ENCODE assay signal across 8 cellular contexts in the genomic region with DNA sequence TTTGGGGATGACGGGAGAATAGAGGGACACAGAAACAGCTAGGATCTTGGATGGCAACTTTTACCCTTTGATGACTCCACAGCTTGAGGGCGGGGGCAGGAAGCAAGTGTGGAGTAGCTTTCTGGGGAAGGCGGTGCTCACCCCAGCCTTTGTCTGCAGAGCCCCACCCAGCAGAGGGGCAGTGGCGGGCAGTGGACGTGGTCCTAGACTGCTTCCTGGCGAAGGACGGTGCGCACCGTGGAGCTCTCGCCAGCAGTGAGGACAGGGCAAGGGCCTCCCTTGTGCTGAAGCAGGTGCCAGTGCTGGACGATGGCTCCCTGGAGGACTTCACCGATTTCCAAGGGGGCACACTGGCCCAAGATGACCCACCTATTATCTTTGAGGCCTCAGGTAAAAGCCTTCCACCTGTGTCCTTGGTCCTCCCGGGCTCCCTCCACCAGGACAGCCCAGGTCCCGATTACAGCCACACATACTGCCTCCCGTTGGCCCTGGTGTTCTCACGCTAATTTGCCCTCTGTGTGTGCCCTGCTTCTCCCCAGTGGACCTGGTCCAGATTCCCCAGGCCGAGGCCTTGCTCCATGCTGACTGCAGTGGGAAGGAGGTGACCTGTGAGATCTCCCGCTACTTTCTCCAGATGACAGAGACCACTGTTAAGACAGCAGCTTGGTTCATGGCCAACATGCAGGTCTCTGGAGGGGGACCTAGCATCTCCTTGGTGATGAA. TPM values are rescaled to one million over a fixed set of nuclear protein-coding genes. Genes with fewer than 3 reads are reported as not detected.
A peak's percentile ranks its signal among the peaks of the same experiment; 100 is the strongest.
DNase-seq lines count a peak whose midpoint lies in the region; ATAC-seq, FAIRE-seq and TF ChIP-seq lines count a peak whose summit lies in the region.

No MANE protein-coding gene starts in this region.

- H3K9me3 ChIP-seq in heart right ventricle = no peaks in the 10 kb centered on the region
- no peaks in the 10 kb centered on the region for H3K9me3 ChIP-seq in small intestine (ENCODE audit: control insufficient read depth, low read depth)

- peak; percentile 50; the same call in 1 of the 2 replicates for TF ChIP-seq POLR2A in GM12892 (IDR thresholded peaks at IDR 0.05; ENCODE audit: low read depth, low read length)

- ATAC-seq in heart right ventricle = peak; percentile 5 to 47 (median 34)
- ATAC-seq in HG02981 (IDR thresholded peaks at IDR 0.05; ENCODE audit: unreplicated experiment) = no peak

- no peak for FAIRE-seq in GM12892 (lab: Jason Lieb, UNC)
- no peak for FAIRE-seq in small intestine (lab: Jason Lieb, UNC)

- H3K4me3 ChIP-seq in WI38 (ENCODE audit: low read depth, low read length) (peak overlapping the region; percentile 74), heart right ventricle (peak overlapping the region in 9 of 10 donors; percentile 56 to 85 (median 66)), small intestine (ENCODE audit: low read depth in 1 of 2, low read length in 2 of 2) (peak overlapping the region in 1 of 2 donors; percentile 70)

- DNase-seq in GM12892 (ENCODE audit: insufficient read length) = no peak
- peak; percentile 35 to 47 for DNase-seq in heart right ventricle
- peak; percentile 78 for DNase-seq in small intestine
- no peak for DNase-seq in NCI-H2029 treated with DMSO at 0.1 percent for 48 hours (lab: John Stamatoyannopoulos, UW)
- no peak for DNase-seq in occipital lobe (lab: John Stamatoyannopoulos, UW)
- no peak for DNase-seq in SK-N-DZ (ENCODE audit: low spot score)

- H3K27ac ChIP-seq in heart right ventricle = peak overlapping the region; percentile 92 to 100 (median 98)
- H3K27ac ChIP-seq in small intestine (ENCODE audit: low read depth in 1 of 2, low read length in 1 of 2) = peak overlapping the region; percentile 92 to 94

- 48 to 52% methylated on average over 18 of the region's 18 CpGs for WGBS in heart right ventricle, 2 donors
- 13 to 35% (median 25%) methylated on average over 18 of the region's 18 CpGs for WGBS in small intestine, 3 donors

- TF ChIP-seq CTCF in WI38 (IDR thresholded peaks at IDR 0.05; ENCODE audit: low read depth, low read length) (no peak), heart right ventricle (IDR thresholded peaks at IDR 0.05) (no peak)

- intact Hi-C loops in heart right ventricle (cut with DNase I) = loop anchor here in 1 of 10 donors (5.0 kb wide), 1 partner anchor 79 kb away; a partner anchor contains a TSS

- H3K27me3 ChIP-seq in heart right ventricle (no peaks in the 10 kb centered on the region), small intestine (ENCODE audit: control insufficient read depth in 2 of 2, insufficient read depth in 2 of 2, low read length in 2 of 2) (no peaks in the 10 kb centered on the region)

- H3K36me3 ChIP-seq in heart right ventricle (peaks cover 0 to 53% (median 27%) of the 10 kb centered on the region in 9 donors), small intestine (ENCODE audit: control insufficient read depth in 2 of 2, insufficient read depth in 2 of 2, low read length in 2 of 2) (peaks cover 4 to 19% of the 10 kb centered on the region in 2 donors)

- H3K4me1 ChIP-seq in heart right ventricle (peaks cover 4 to 31% (median 27%) of the 10 kb centered on the region in 9 donors), small intestine (ENCODE audit: control insufficient read depth in 2 of 2, insufficient read depth in 1 of 2, low read depth in 1 of 2, low read length in 1 of 2) (peaks cover 0 to 4% of the 10 kb centered on the region in 2 donors)

RNA-seq across cellular contexts. Expression of a gene that starts 1.2 kb away (rescaled TPM):
- 32.1 TPM for polyA plus RNA-seq in GM12892 (2012; ENCODE audit: missing spikeins)
- 10 to 100 TPM; 14.8 to 57.5 (median 17.8) TPM for total RNA-seq in heart right ventricle
- polyA plus RNA-seq in heart right ventricle = 10 to 100 TPM in 1 of 2 donors, 1 to 10 TPM in 1; 7.9 to 16.7 TPM
- polyA plus RNA-seq in small intestine = 10 to 100 TPM; 26.4 to 38.6 (median 31.5) TPM
- 0.78 TPM for total RNA-seq in occipital lobe
- 3.6 and 3.8 TPM in 2 replicates for polyA plus RNA-seq in SK-N-DZ (2014; cell fraction: cytosol; rRNA removed)
- polyA plus RNA-seq in SK-N-DZ (2014; cell fraction: nucleus; rRNA removed) = 4.5 and 6.7 TPM in 2 replicates

RNA-seq across cellular contexts. Expression of a gene that starts 8.3 kb away (rescaled TPM):
- polyA plus RNA-seq in GM12892 (2012; ENCODE audit: missing spikeins) = 82.1 TPM
- total RNA-seq in heart right ventricle = 1 to 10 TPM in 1 of 10 donors, under 1 TPM in 3, not detected in 6; 0.30 to 3.4 (median 0.32) TPM
- polyA plus RNA-seq in heart right ventricle = under 1 TPM; 0.28 to 0.59 TPM
- 10 to 100 TPM in 1 of 3 donors, 1 to 10 TPM in 1, under 1 TPM in 1; 0.45 to 16.2 (median 3.7) TPM for polyA plus RNA-seq in small intestine
- total RNA-seq in occipital lobe = 0.94 TPM
- 0.09 TPM in 1 of 2 replicates, not detected in the other for polyA plus RNA-seq in SK-N-DZ (2014; cell fraction: cytosol; rRNA removed)
- 0.36 TPM in 1 of 2 replicates, not detected in the other for polyA plus RNA-seq in SK-N-DZ (2014; cell fraction: nucleus; rRNA removed)

RNA-seq across cellular contexts. Expression of a gene that starts 17.4 kb away (rescaled TPM):
- polyA plus RNA-seq in GM12892 (2012; ENCODE audit: missing spikeins) = 29.2 TPM
- 1 to 10 TPM; 1.4 to 6.1 (median 3.0) TPM for total RNA-seq in heart right ventricle
- polyA plus RNA-seq in heart right ventricle = 10 to 100 TPM in 1 of 2 donors, 1 to 10 TPM in 1; 2.7 to 10.2 TPM
- polyA plus RNA-seq in small intestine = 1 to 10 TPM; 1.6 to 5.8 (median 1.8) TPM
- total RNA-seq in occipital lobe = 6.4 TPM
- 4.7 and 4.8 TPM in 2 replicates for polyA plus RNA-seq in SK-N-DZ (2014; cell fraction: cytosol; rRNA removed)
- 33.8 and 42.5 TPM in 2 replicates for polyA plus RNA-seq in SK-N-DZ (2014; cell fraction: nucleus; rRNA removed)

RNA-seq across cellular contexts. Expression of a gene that starts 40.0 kb away (rescaled TPM):
- polyA plus RNA-seq in GM12892 (2012; ENCODE audit: missing spikeins) = 194 TPM
- total RNA-seq in heart right ventricle (100 to 1,000 TPM; 232 to 300 (median 255) TPM), occipital lobe (36.5 TPM)
- polyA plus RNA-seq in heart right ventricle (100 to 1,000 TPM; 123 to 181 TPM), small intestine (100 to 1,000 TPM in 1 of 3 donors, 10 to 100 TPM in 2; 88.1 to 126 (median 89.5) TPM)
- 305 and 306 TPM in 2 replicates for polyA plus RNA-seq in SK-N-DZ (2014; cell fraction: cytosol; rRNA removed)
- 213 and 223 TPM in 2 replicates for polyA plus RNA-seq in SK-N-DZ (2014; cell fraction: nucleus; rRNA removed)

RNA-seq across cellular contexts. Expression of a gene that starts 40.8 kb away (rescaled TPM):
- 46.3 TPM for polyA plus RNA-seq in GM12892 (2012; ENCODE audit: missing spikeins)
- total RNA-seq in heart right ventricle = 10 to 100 TPM in 8 of 10 donors, 1 to 10 TPM in 2; 8.4 to 18.8 (median 13.1) TPM
- 1 to 10 TPM; 5.4 to 5.8 TPM for polyA plus RNA-seq in heart right ventricle
- 10 to 100 TPM in 2 of 3 donors, 1 to 10 TPM in 1; 6.5 to 30.9 (median 13.2) TPM for polyA plus RNA-seq in small intestine
- 9.0 TPM for total RNA-seq in occipital lobe
- polyA plus RNA-seq in SK-N-DZ (2014; cell fraction: cytosol; rRNA removed) = 91.5 and 151 TPM in 2 replicates
- 64.8 and 103 TPM in 2 replicates for polyA plus RNA-seq in SK-N-DZ (2014; cell fraction: nucleus; rRNA removed)

Comparison
In these comparisons a context has a peak if more than half of its experiments do, and no peak if none do; other contexts are left out.
1. DNase-seq: peak in heart right ventricle (2 of 2) and small intestine (single experiment); none in GM12892 (single experiment), NCI-H2029 treated with DMSO at 0.1 percent for 48 hours (single experiment), occipital lobe (single experiment) and SK-N-DZ (single experiment).